In the genomic region with DNA sequence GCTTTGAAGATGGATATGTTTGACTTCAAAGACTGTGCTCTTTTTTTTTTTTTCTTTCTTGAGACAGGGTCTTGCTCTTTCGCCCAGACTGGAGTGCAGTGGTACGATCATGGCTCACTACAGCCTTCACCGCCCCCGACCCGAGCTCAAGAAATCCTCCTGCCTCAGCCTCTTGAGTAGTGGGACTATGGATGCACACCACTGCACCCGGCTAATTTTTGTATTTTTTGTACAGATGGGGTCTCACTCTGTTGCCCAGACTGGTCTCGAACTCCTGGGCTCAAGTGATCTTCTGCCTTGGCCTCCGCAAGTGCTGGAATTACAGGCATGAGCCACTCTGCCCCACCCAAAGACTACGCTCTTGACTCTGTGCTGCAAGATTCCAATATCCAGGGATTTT, we compare ENCODE assay signal across 35 cellular contexts.
"Had no signal": no experiment of that assay in that cellular context is flagged by ENCODE, and none has a peak within 500 bp of the region (broad histone marks: within the 10 kb centered on the region; RNA-seq: fewer than 3 reads in every experiment).

No MANE protein-coding gene starts in this region.

- H3K36me3 ChIP-seq: MG63 had no signal

- H3K9me3 ChIP-seq: MG63 had no signal

- H3K27ac ChIP-seq: KMS-11 had no signal

- H3K4me3 ChIP-seq: MG63 had no signal

- DNase-seq: Karpas-422, Kasumi-1, MG63, MM.1S, MV-4-11, NCI-H1048, NCI-H1092, NCI-H1092 treated with DMSO at 0.1 percent for 48 hours, NCI-H1105, NCI-H1105 treated with DMSO at 0.1 percent for 48 hours, NCI-H1417, NCI-H1417 treated with DMSO at 0.1 percent for 48 hours, NCI-H1436, NCI-H1436 treated with DMSO at 0.1 percent for 48 hours, NCI-H146, NCI-H1694, NCI-H1694 treated with DMSO at 0.1 percent for 48 hours, NCI-H187, NCI-H187 treated with DMSO at 0.1 percent for 48 hours, NCI-H1930, NCI-H2029, NCI-H2029 treated with DMSO at 0.1 percent for 48 hours, NCI-H2081, NCI-H2081 treated with DMSO at 0.1 percent for 48 hours, NCI-H2107, NCI-H2171, NCI-H2171 treated with DMSO at 0.1 percent for 48 hours, NCI-H2227 treated with DMSO at 0.1 percent for 48 hours, NCI-H226, NCI-H345, NCI-H446, NCI-H446 treated with DMSO at 0.1 percent for 48 hours, NCI-H510A, NCI-H510A treated with DMSO at 0.1 percent for 48 hours had no signal
